ENCODE assay signal across 22 cellular contexts in genomic region chr9:88392549-88392948, GRCh38.
"Had no signal": no experiment of that assay in that cellular context is flagged by ENCODE, and none has a peak within 500 bp of the region (broad histone marks: within the 10 kb centered on the region; RNA-seq: fewer than 3 reads in every experiment).

No MANE protein-coding gene starts in this region.

- H3K9me3 Mint-ChIP-seq: activated CD4-positive, alpha-beta T cell treated with anti-CD3 and anti-CD28 coated beads, Interleukin-2, amount 10 ng/mL, durations not matched to agents 24 days and 14 days; stimulated activated naive B cell treated with anti-CD40 and anti-IgM and Interleukin-4, amounts not matched to agents 10 μg/mL and 1 μg/mL and 100 μg/mL, for 72 hours had no signal

- H3K27me3 ChIP-seq: breast epithelium, hepatocyte, right atrium auricular region, tibial artery had no signal

- H2AFZ ChIP-seq: hepatocyte had no signal

- H3K9me3 ChIP-seq: breast epithelium, mucosa of descending colon, right atrium auricular region, tibial artery had no signal

- ATAC-seq: activated CD8-positive, alpha-beta T cell treated with anti-CD3 and anti-CD28 coated beads, Interleukin-2, amount 10 ng/mL, durations not matched to agents 7 days and 5 days; esophagus mucosa; mucosa of descending colon; naive thymus-derived CD4-positive, alpha-beta T cell; SK-N-SH treated with all-trans-retinoic acid at 6 μM for 48 hours; stimulated activated naive B cell treated with anti-CD40 and anti-IgM and Interleukin-4, amounts not matched to agents 10 μg/mL and 1 μg/mL and 100 μg/mL, for 72 hours had no signal

- H3K4me3 ChIP-seq: breast epithelium, hepatocyte, mucosa of descending colon, right atrium auricular region, skin epidermis, tibial artery had no signal

- H3K4me2 ChIP-seq: hepatocyte had no signal

- H3K27ac ChIP-seq: hepatocyte, right atrium auricular region, skin epidermis, tibial artery had no signal

- H3K27ac Mint-ChIP-seq: activated CD4-positive, alpha-beta T cell treated with anti-CD3 and anti-CD28 coated beads, Interleukin-2, amount 10 ng/mL, durations not matched to agents 24 days and 14 days; activated CD8-positive, alpha-beta T cell treated with anti-CD3 and anti-CD28 coated beads, Interleukin-2, amount 10 ng/mL, durations not matched to agents 7 days and 5 days; stimulated activated naive B cell treated with anti-CD40 and anti-IgM and Interleukin-4, amounts not matched to agents 10 μg/mL and 1 μg/mL and 100 μg/mL, for 72 hours had no signal

- H3K27me3 Mint-ChIP-seq: activated naive CD8-positive, alpha-beta T cell; naive thymus-derived CD4-positive, alpha-beta T cell; stimulated activated naive B cell treated with anti-CD40 and anti-IgM and Interleukin-4, amounts not matched to agents 10 μg/mL and 1 μg/mL and 100 μg/mL, for 72 hours had no signal

- DNase-seq: activated CD4-positive, alpha-beta T cell treated with anti-CD3 and anti-CD28 coated beads, Interleukin-2, amount 10 ng/mL, durations not matched to agents 24 days and 14 days; activated CD4-positive, CD25-positive, alpha-beta regulatory T cell; activated CD8-positive, alpha-beta memory T cell treated with anti-CD3 and anti-CD28 coated beads, Interleukin-2, amount 50 U/mL, for 4 hours; activated CD8-positive, alpha-beta T cell treated with anti-CD3 and anti-CD28 coated beads, Interleukin-2, amount 10 ng/mL, durations not matched to agents 7 days and 5 days; activated gamma-delta T cell; activated T-cell treated with anti-CD3 and anti-CD28 coated beads, Interleukin-2, amount 50 U/mL, for 48 hours; anterior cingulate cortex; islet precursor cell; mucosa of descending colon; naive thymus-derived CD4-positive, alpha-beta T cell; posterior cingulate gyrus; stimulated activated CD4-positive, alpha-beta T cell treated with anti-CD3 and anti-CD28 coated beads, Interleukin-15, amount 100 ng/mL, for 24 hours; stimulated activated CD4-positive, alpha-beta T cell treated with anti-CD3 and anti-CD28 coated beads, Interleukin-4, amount 100 ng/mL, for 1 hour; stimulated activated naive B cell treated with anti-CD40 and anti-IgM and Interleukin-4, amounts not matched to agents 10 μg/mL and 1 μg/mL and 100 μg/mL, for 72 hours; tibial artery had no signal

- H3K36me3 ChIP-seq: breast epithelium, right atrium auricular region, tibial artery had no signal

- H3K4me3 Mint-ChIP-seq: activated CD4-positive, alpha-beta T cell treated with anti-CD3 and anti-CD28 coated beads, Interleukin-2, amount 10 ng/mL, durations not matched to agents 24 days and 14 days; activated CD8-positive, alpha-beta T cell treated with anti-CD3 and anti-CD28 coated beads, Interleukin-2, amount 10 ng/mL, durations not matched to agents 7 days and 5 days; activated naive CD8-positive, alpha-beta T cell; stimulated activated naive B cell treated with anti-CD40 and anti-IgM and Interleukin-4, amounts not matched to agents 10 μg/mL and 1 μg/mL and 100 μg/mL, for 72 hours had no signal
